Comparison of ENCODE assay signal across 12 cellular contexts in genomic region chr14:21933681-21934080, GRCh38.
A peak's percentile ranks its signal among the peaks of the same experiment; 100 is the strongest.
DNase-seq lines count a peak whose midpoint lies in the region; ATAC-seq and TF ChIP-seq lines count a peak whose summit lies in the region.
"Had no signal": no experiment of that assay in that cellular context is flagged by ENCODE, and none has a peak within 500 bp of the region (broad histone marks: within the 10 kb centered on the region; RNA-seq: fewer than 3 reads in every experiment).

No MANE protein-coding gene starts in this region.

- H3K79me2 ChIP-seq in OCI-LY7 (ENCODE audit: insufficient read depth, low read depth, low read length), result no peaks in the 10 kb centered on the region

- H3K4me3 Mint-ChIP-seq in endodermal cell, result no peak overlapping the region
- no peak overlapping the region for H3K4me3 Mint-ChIP-seq in neural crest cell

- H3K27me3 ChIP-seq in endodermal cell (ENCODE audit: control insufficient read depth, insufficient read depth, low read length, poor library complexity, severe bottlenecking), result no peaks in the 10 kb centered on the region

- BruUV-seq in OCI-LY7 (replicated peaks; lab: Mats Ljungman, UMichigan), result no TSS peak

- POLR2A ChIA-PET in OCI-LY7 (lab: Charles Lee), result interaction anchor here (0.7 to 2.0 kb wide), 4 partner anchors 14 to 86 kb away, joined by 3 to 6 read pairs (median 4); no protein-coding TSS in a partner anchor

- H3K27me3 Mint-ChIP-seq in endodermal cell (ENCODE audit: insufficient read depth) (peaks cover 6% of the 10 kb centered on the region), neural crest cell (ENCODE audit: low read depth) (peaks cover 77% of the 10 kb centered on the region)

- H3K36me3 Mint-ChIP-seq in endodermal cell (ENCODE audit: low read depth), result no peaks in the 10 kb centered on the region
- no peaks in the 10 kb centered on the region for H3K36me3 Mint-ChIP-seq in neural crest cell (ENCODE audit: low read depth)

- intact Hi-C loops in OCI-LY7 (cut with micrococcal nuclease; ENCODE audit: unreplicated experiment), result loop anchor here (1.0 to 2.0 kb wide), 2 partner anchors 15 to 39 kb away; no protein-coding TSS in a partner anchor

- CTCF ChIA-PET in OCI-LY7 (lab: Charles Lee; ENCODE audit: unreplicated experiment), result interaction anchor here (0.6 to 1.6 kb wide), 7 partner anchors 10 to 65 kb away, joined by 3 to 9 read pairs (median 3); no protein-coding TSS in a partner anchor

- 17% methylated on average over 1 of the region's 1 CpG; no CpG with 5 or more reads in 1 of the 2 experiments for WGBS in endodermal cell (ENCODE audit: insufficient coverage in 1 of 2, insufficient read length in 1 of 2), 2 experiments

- no peaks in the 10 kb centered on the region for H3K4me1 ChIP-seq in OCI-LY7 (ENCODE audit: insufficient read depth, low read length, poor library complexity, severe bottlenecking)
- no peaks in the 10 kb centered on the region for H3K4me1 ChIP-seq in endodermal cell (ENCODE audit: control insufficient read depth, insufficient read depth, low read length)

- no peaks in the 10 kb centered on the region for H3K9me3 Mint-ChIP-seq in endodermal cell
- H3K9me3 Mint-ChIP-seq in neural crest cell, result no peaks in the 10 kb centered on the region

- TF ChIP-seq CTCF in GM12864 (IDR thresholded peaks at IDR 0.05; ENCODE audit: low read depth, low read length, missing control alignments), result peak; percentile 35
- TF ChIP-seq CTCF in OCI-LY7 (conservative IDR thresholded peaks at IDR 0.05; ENCODE audit: low read length), result peak; percentile 91
- TF ChIP-seq CTCF in endodermal cell (conservative IDR thresholded peaks at IDR 0.05), result peak; percentile 65
- TF ChIP-seq CTCF in neural crest cell (conservative IDR thresholded peaks at IDR 0.05), result peak; percentile 59

- H3K27ac ChIP-seq in OCI-LY7 (ENCODE audit: low read depth, low read length, poor library complexity, severe bottlenecking), result no peak overlapping the region
- H3K27ac ChIP-seq in endodermal cell (ENCODE audit: low read depth, low read length), result no peak overlapping the region
- H3K27ac ChIP-seq: HL-60 had no signal

- ATAC-seq in HG02642 (IDR thresholded peaks at IDR 0.05; ENCODE audit: poor library complexity, unreplicated experiment), result no peak

- no peaks in the 10 kb centered on the region for H3K36me3 ChIP-seq in OCI-LY7 (ENCODE audit: insufficient read depth, low read length)
- H3K36me3 ChIP-seq in endodermal cell (ENCODE audit: control insufficient read depth, insufficient read depth, low read length), result no peaks in the 10 kb centered on the region

- H3K4me2 ChIP-seq in OCI-LY7 (ENCODE audit: low read length), result no peak overlapping the region

- H3K4me1 Mint-ChIP-seq in endodermal cell, result no peaks in the 10 kb centered on the region
- no peaks in the 10 kb centered on the region for H3K4me1 Mint-ChIP-seq in neural crest cell

- H3K4me3 ChIP-seq in GM12864 (ENCODE audit: low read depth, low read length) (no peak overlapping the region), OCI-LY7 (ENCODE audit: low read depth, low read length, poor library complexity, severe bottlenecking) (no peak overlapping the region), endodermal cell (ENCODE audit: low read length) (no peak overlapping the region)

- no peak for DNase-seq in GM12864 (ENCODE audit: low read depth)
- peak; percentile 62 for DNase-seq in OCI-LY7 (ENCODE audit: low spot score)
- DNase-seq in endodermal cell, result no peak
- no peak for DNase-seq in neural crest cell (ENCODE audit: low read depth, low spot score)
- no peak for DNase-seq in OCI-M2 (lab: John Stamatoyannopoulos, UW; ENCODE audit: unreplicated experiment)
- DNase-seq in NCI-H446 (lab: John Stamatoyannopoulos, UW), result no peak
- DNase-seq: activated CD4-positive, CD25-positive, alpha-beta regulatory T cell; activated T-cell treated with anti-CD3 and anti-CD28 coated beads, Interleukin-2, amount 50 U/mL, for 1 hour; erythroblast; NCI-H345 had no signal

- H2AFZ ChIP-seq in OCI-LY7 (ENCODE audit: low read length), result 0 out of 2 replicates have a peak overlapping the region, but pooled peaks have one; percentile 32

- H3K27ac Mint-ChIP-seq in endodermal cell, result no peak overlapping the region
- no peak overlapping the region for H3K27ac Mint-ChIP-seq in neural crest cell (ENCODE audit: unreplicated experiment)

- no peaks in the 10 kb centered on the region for H3K9me2 ChIP-seq in OCI-LY7 (ENCODE audit: insufficient read depth, low read length)

- H3K9ac ChIP-seq in endodermal cell (ENCODE audit: extremely low read depth, low read length, poor library complexity, severe bottlenecking), result no peak overlapping the region

- H4K20me1 ChIP-seq in OCI-LY7 (ENCODE audit: insufficient read depth, low read length), result no peaks in the 10 kb centered on the region

- H3K9me3 ChIP-seq in OCI-LY7 (ENCODE audit: low read length) (no peaks in the 10 kb centered on the region), endodermal cell (ENCODE audit: control insufficient read depth, low read length) (no peaks in the 10 kb centered on the region)

Comparison
In these comparisons a context has a peak if more than half of its experiments do, and no peak if none do; other contexts are left out.
1. CTCF ChIP-seq: peak in every context shown above with its lines; median percentile 91 in OCI-LY7; 65 in endodermal cell; 59 in neural crest cell; 35 in GM12864.